ENCODE assay signal across 1 cellular context in the genomic region with DNA sequence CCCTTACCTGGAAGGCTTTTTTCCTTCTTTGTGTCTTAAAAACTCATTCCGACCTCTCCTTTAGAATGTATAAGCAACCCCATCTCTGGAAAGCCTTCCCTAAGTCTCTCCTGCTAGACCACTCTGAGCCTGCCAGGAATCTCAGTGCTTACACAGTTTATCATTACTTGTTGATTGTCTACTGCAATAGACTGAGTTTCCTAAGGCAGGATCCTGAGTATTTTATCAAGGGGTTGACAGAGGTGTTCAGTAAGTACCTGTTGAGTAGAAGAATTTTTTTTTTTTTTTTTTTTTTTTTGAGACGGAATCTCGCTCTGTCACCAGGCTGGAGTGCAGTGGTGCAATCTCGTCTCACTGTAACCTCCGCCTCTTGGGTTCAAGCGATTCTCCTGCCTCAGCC.
TF ChIP-seq lines count a peak whose summit lies in the region.

No MANE protein-coding gene starts in this region.

TF ChIP-seq in HEK293, 187 proteins besides CTCF, POLR2A, EP300 and RAD21:
- TF ChIP-seq SCRT1 (tag by site-specific recombination; IDR thresholded peaks at IDR 0.05; ENCODE audit: borderline replicate concordance) (0 out of 2 replicates have a peak, but pooled peaks have one; percentile 10), SCRT2 (tag by site-specific recombination; IDR thresholded peaks at IDR 0.05) (peak; percentile 85), ZBTB7A (tag by site-specific recombination; IDR thresholded peaks at IDR 0.05; ENCODE audit: low read depth) (no peak)
TF ChIP-seq in HEK293: peak in this region for 2.
